ENCODE assay signal across 29 cellular contexts in genomic region chr6:154331750-154332149, GRCh38. TPM values are rescaled to one million over a fixed set of nuclear protein-coding genes. Genes with fewer than 3 reads are reported as not detected.
"Had no signal": no experiment of that assay in that cellular context is flagged by ENCODE, and none has a peak within 500 bp of the region (broad histone marks: within the 10 kb centered on the region; RNA-seq: fewer than 3 reads in every experiment).

No MANE protein-coding gene starts in this region.

- FAIRE-seq: astrocyte, bronchial epithelial cell had no signal

- H3K36me3 ChIP-seq: brain microvascular endothelial cell, esophagus muscularis mucosa, gastrocnemius medialis, heart left ventricle had no signal

- H3K27me3 ChIP-seq: brain microvascular endothelial cell, esophagus muscularis mucosa, foreskin keratinocyte, gastrocnemius medialis, heart left ventricle had no signal

- H3K4me1 ChIP-seq: esophagus muscularis mucosa, foreskin keratinocyte, gastrocnemius medialis, heart left ventricle had no signal

- DNase-seq: activated CD4-positive, alpha-beta memory T cell treated with anti-CD3 and anti-CD28 coated beads for 36 hours; activated CD4-positive, alpha-beta T cell treated with anti-CD3 and anti-CD28 coated beads for 36 hours; activated CD4-positive, alpha-beta T cell treated with anti-CD3 and anti-CD28 coated beads, Interleukin-2, amount 10 ng/mL, durations not matched to agents 24 days and 14 days; activated CD4-positive, CD25-positive, alpha-beta regulatory T cell; activated CD4-positive, CD25-positive, alpha-beta regulatory T cell treated with anti-CD3 and anti-CD28 coated beads, Interleukin-2, amount 50 U/mL, for 72 hours; activated CD8-positive, alpha-beta memory T cell treated with anti-CD3 and anti-CD28 coated beads, Interleukin-2, amount 10 ng/mL, durations not matched to agents 7 days and 5 days; activated CD8-positive, alpha-beta memory T cell treated with anti-CD3 and anti-CD28 coated beads, Interleukin-2, amount 50 U/mL, for 4 hours; activated CD8-positive, alpha-beta T cell treated with anti-CD3 and anti-CD28 coated beads, Interleukin-2, amount 10 ng/mL, durations not matched to agents 7 days and 5 days; activated gamma-delta T cell; activated naive CD4-positive, alpha-beta T cell; activated naive CD4-positive, alpha-beta T cell treated with anti-CD3 and anti-CD28 coated beads, Interleukin-2, amount 10 ng/mL, durations not matched to agents 7 days and 5 days; activated naive CD8-positive, alpha-beta T cell treated with anti-CD3 and anti-CD28 coated beads, Interleukin-2, amount 10 ng/mL, durations not matched to agents 7 days and 5 days; activated T-cell treated with anti-CD3 and anti-CD28 coated beads, Interleukin-2, amount 50 U/mL, for 1 hour; activated T-cell treated with anti-CD3 and anti-CD28 coated beads, Interleukin-2, amount 50 U/mL, for 72 hours; brain microvascular endothelial cell; dorsolateral prefrontal cortex; effector memory CD4-positive, alpha-beta T cell; endodermal cell; foreskin keratinocyte; gastrocnemius medialis; glutamatergic neuron; heart left ventricle; T-helper 17 cell; T1000 had no signal

- H3K27ac ChIP-seq: brain microvascular endothelial cell, coronary artery, dorsolateral prefrontal cortex, esophagus muscularis mucosa, foreskin keratinocyte, gastrocnemius medialis, heart left ventricle had no signal

- H3K9me3 ChIP-seq: gastrocnemius medialis had no signal

- ATAC-seq: activated CD4-positive, alpha-beta T cell treated with anti-CD3 and anti-CD28 coated beads for 36 hours; activated CD8-positive, alpha-beta memory T cell treated with anti-CD3 and anti-CD28 coated beads, Interleukin-2, amount 10 ng/mL, durations not matched to agents 7 days and 5 days; activated CD8-positive, alpha-beta T cell treated with anti-CD3 and anti-CD28 coated beads, Interleukin-2, amount 10 ng/mL, durations not matched to agents 7 days and 5 days; activated naive CD4-positive, alpha-beta T cell treated with anti-CD3 and anti-CD28 coated beads, Interleukin-2, amount 50 U/mL, for 72 hours; activated T-cell treated with anti-CD3 and anti-CD28 coated beads, Interleukin-2, amount 50 U/mL, for 72 hours; foreskin keratinocyte; gastrocnemius medialis; heart left ventricle; T-helper 17 cell had no signal

- H3K4me3 ChIP-seq: coronary artery, dorsolateral prefrontal cortex, esophagus muscularis mucosa, gastrocnemius medialis, heart left ventricle had no signal

RNA-seq across cellular contexts. Expression of gene IPCEF1, which starts 24.9 kb away (rescaled TPM):
- total RNA-seq: foreskin keratinocyte had no signal
- polyA plus RNA-seq: foreskin keratinocyte had no signal
